29 cellular contexts compared by ENCODE assay signal in genomic region chr11:34049058-34049457, GRCh38.
"Had no signal": no experiment of that assay in that cellular context is flagged by ENCODE, and none has a peak within 500 bp of the region (broad histone marks: within the 10 kb centered on the region; RNA-seq: fewer than 3 reads in every experiment).

No MANE protein-coding gene starts in this region.

- ATAC-seq: activated CD4-positive, alpha-beta T cell treated with anti-CD3 and anti-CD28 coated beads for 36 hours; effector memory CD8-positive, alpha-beta T cell; esophagus mucosa; left ventricle myocardium superior; naive thymus-derived CD8-positive, alpha-beta T cell; pancreas; psoas muscle; stimulated activated naive CD8-positive, alpha-beta T cell treated with anti-CD3 and anti-CD28 coated beads, Interleukin-15, Interleukin-2, amounts not matched to agents 100 U/mL and 50 U/mL, for 24 hours had no signal

- H3K4me3 ChIP-seq: colonic mucosa, dorsolateral prefrontal cortex, pancreas, psoas muscle, right atrium auricular region had no signal

- H3K27ac Mint-ChIP-seq: activated B cell treated with CpG ODN at 0.5 μM for 24 hours; activated CD4-positive, alpha-beta T cell treated with anti-CD3 and anti-CD28 coated beads for 36 hours; activated naive CD8-positive, alpha-beta T cell treated with anti-CD3 and anti-CD28 coated beads, Interleukin-2, amount 10 ng/mL, durations not matched to agents 7 days and 5 days; activated T-cell treated with anti-CD3 and anti-CD28 coated beads, Interleukin-2, amount 50 U/mL, for 24 hours; activated T-helper 2 cell treated with anti-CD3 and anti-CD28 coated beads, Interferon-gamma antibody, Interleukin-2, Interleukin-4, amounts not matched to agents 10 μg/mL and 5 μg/mL and 100 μg/mL, durations not matched to agents 14 hours and 24 hours and 36 hours; effector memory CD8-positive, alpha-beta T cell had no signal

- H3K4me3 Mint-ChIP-seq: activated B cell treated with CpG ODN at 0.5 μM for 24 hours; activated CD4-positive, alpha-beta T cell treated with anti-CD3 and anti-CD28 coated beads for 36 hours; activated naive CD8-positive, alpha-beta T cell treated with anti-CD3 and anti-CD28 coated beads, Interleukin-2, amount 10 ng/mL, durations not matched to agents 7 days and 5 days; activated T-cell treated with anti-CD3 and anti-CD28 coated beads, Interleukin-2, amount 50 U/mL, for 24 hours; effector memory CD8-positive, alpha-beta T cell; mesothelial cell of epicardium had no signal

- H3K36me3 Mint-ChIP-seq: mesothelial cell of epicardium had no signal

- DNase-seq: activated B cell treated with CpG ODN at 0.5 μM for 24 hours; activated CD4-positive, alpha-beta T cell treated with anti-CD3 and anti-CD28 coated beads for 36 hours; activated CD4-positive, alpha-beta T cell treated with anti-CD3 and anti-CD28 coated beads, Interleukin-2, amount 50 U/mL, for 4 hours; activated CD8-positive, alpha-beta memory T cell treated with anti-CD3 and anti-CD28 coated beads for 24 hours; activated CD8-positive, alpha-beta memory T cell treated with anti-CD3 and anti-CD28 coated beads, Interleukin-2, amount 50 U/mL, for 4 hours; activated naive CD4-positive, alpha-beta T cell treated with Interleukin-2 at 50 U/mL for 16 hours; activated naive CD8-positive, alpha-beta T cell treated with anti-CD3 and anti-CD28 coated beads, Interleukin-2, amount 10 ng/mL, durations not matched to agents 7 days and 5 days; activated T-cell treated with anti-CD3 and anti-CD28 coated beads, Interleukin-2, amount 50 U/mL, for 24 hours; amniotic stem cell; colonic mucosa; dorsolateral prefrontal cortex; effector memory CD8-positive, alpha-beta T cell; foreskin melanocyte; hypothalamus; left ventricle myocardium superior; mammary epithelial cell; naive thymus-derived CD8-positive, alpha-beta T cell; pancreas; psoas muscle; stimulated activated CD4-positive, alpha-beta T cell treated with anti-CD3 and anti-CD28 coated beads, Interleukin-4, amount 100 ng/mL, for 24 hours; stimulated activated naive CD8-positive, alpha-beta T cell treated with anti-CD3 and anti-CD28 coated beads, Interleukin-15, Interleukin-2, amounts not matched to agents 100 U/mL and 50 U/mL, for 24 hours; T-helper 9 cell had no signal

- H3K9me3 ChIP-seq: colonic mucosa, neutrophil, pancreas, psoas muscle, right atrium auricular region had no signal

- H3K27me3 Mint-ChIP-seq: activated B cell treated with CpG ODN at 0.5 μM for 24 hours had no signal

- H3K36me3 ChIP-seq: colonic mucosa, neutrophil, pancreas, right atrium auricular region had no signal

- FAIRE-seq: bronchial epithelial cell, endothelial cell of umbilical vein, pancreas had no signal

- H3K27me3 ChIP-seq: colonic mucosa, dorsolateral prefrontal cortex, neutrophil, pancreas, right atrium auricular region had no signal

- H3K27ac ChIP-seq: colonic mucosa, dorsolateral prefrontal cortex, neutrophil, pancreas, psoas muscle, right atrium auricular region had no signal

- H3K9me3 Mint-ChIP-seq: activated B cell treated with CpG ODN at 0.5 μM for 24 hours; activated naive CD8-positive, alpha-beta T cell treated with anti-CD3 and anti-CD28 coated beads, Interleukin-2, amount 10 ng/mL, durations not matched to agents 7 days and 5 days; activated T-cell treated with anti-CD3 and anti-CD28 coated beads, Interleukin-2, amount 50 U/mL, for 24 hours; activated T-helper 2 cell treated with anti-CD3 and anti-CD28 coated beads, Interferon-gamma antibody, Interleukin-2, Interleukin-4, amounts not matched to agents 10 μg/mL and 5 μg/mL and 100 μg/mL, durations not matched to agents 14 hours and 24 hours and 36 hours; effector memory CD8-positive, alpha-beta T cell; mesothelial cell of epicardium; naive thymus-derived CD8-positive, alpha-beta T cell had no signal
